ENCODE assay signal across 17 cellular contexts in genomic region chr2:3430740-3431490, GRCh38.
"Had no signal": no experiment of that assay in that cellular context is flagged by ENCODE, and none has a peak within 500 bp of the region (broad histone marks: within the 10 kb centered on the region; RNA-seq: fewer than 3 reads in every experiment).

No MANE protein-coding gene starts in this region.

- H3K9me3 Mint-ChIP-seq: activated CD4-positive, alpha-beta T cell treated with anti-CD3 and anti-CD28 coated beads, Interleukin-2, amount 10 ng/mL, durations not matched to agents 24 days and 14 days; activated CD8-positive, alpha-beta T cell treated with anti-CD3 and anti-CD28 coated beads for 36 hours; activated naive CD4-positive, alpha-beta T cell treated with anti-CD3 and anti-CD28 coated beads for 36 hours; activated T-cell treated with anti-CD3 and anti-CD28 coated beads, Interleukin-2, amount 50 U/mL, for 24 hours; activated T-helper 2 cell treated with anti-CD3 and anti-CD28 coated beads, Interferon-gamma antibody, Interleukin-2, Interleukin-4, amounts not matched to agents 10 μg/mL and 5 μg/mL and 100 μg/mL, durations not matched to agents 14 hours and 24 hours and 36 hours; natural killer cell treated with Interleukin-12 subunit alpha and Interleukin-12 subunit beta and Interleukin-15 and Interleukin-18, amount 100 ng/mL, for 72 hours; stimulated activated memory B cell treated with anti-CD40 and anti-IgM and Interleukin-4, amounts not matched to agents 10 μg/mL and 1 μg/mL and 100 μg/mL, for 72 hours; T-cell had no signal

- H3K4me1 ChIP-seq: breast epithelium, sigmoid colon, tibial artery had no signal

- H3K4me1 Mint-ChIP-seq: activated CD4-positive, alpha-beta T cell treated with anti-CD3 and anti-CD28 coated beads, Interleukin-2, amount 10 ng/mL, durations not matched to agents 24 days and 14 days; stimulated activated memory B cell treated with anti-CD40 and anti-IgM and Interleukin-4, amounts not matched to agents 10 μg/mL and 1 μg/mL and 100 μg/mL, for 72 hours had no signal

- DNase-seq: activated CD4-positive, alpha-beta T cell treated with anti-CD3 and anti-CD28 coated beads, Interleukin-2, amount 10 ng/mL, durations not matched to agents 24 days and 14 days; activated CD8-positive, alpha-beta T cell treated with anti-CD3 and anti-CD28 coated beads for 36 hours; activated naive CD4-positive, alpha-beta T cell treated with anti-CD3 and anti-CD28 coated beads for 36 hours; activated T-cell treated with anti-CD3 and anti-CD28 coated beads, Interleukin-2, amount 50 U/mL, for 24 hours; erythroblast; mesendoderm; nucleus accumbens; posterior cingulate gyrus; sigmoid colon; stimulated activated CD4-positive, alpha-beta T cell treated with anti-CD3 and anti-CD28 coated beads, Interleukin-4, amount 100 ng/mL, for 4 hours; T-cell; tibial artery had no signal

- H3K4me3 ChIP-seq: breast epithelium, coronary artery, sigmoid colon, tibial artery had no signal

- H3K4me3 Mint-ChIP-seq: activated CD4-positive, alpha-beta T cell treated with anti-CD3 and anti-CD28 coated beads, Interleukin-2, amount 10 ng/mL, durations not matched to agents 24 days and 14 days; activated CD8-positive, alpha-beta T cell treated with anti-CD3 and anti-CD28 coated beads for 36 hours; activated naive CD4-positive, alpha-beta T cell treated with anti-CD3 and anti-CD28 coated beads for 36 hours; activated T-cell treated with anti-CD3 and anti-CD28 coated beads, Interleukin-2, amount 50 U/mL, for 24 hours; natural killer cell treated with Interleukin-12 subunit alpha and Interleukin-12 subunit beta and Interleukin-15 and Interleukin-18, amount 100 ng/mL, for 72 hours; stimulated activated memory B cell treated with anti-CD40 and anti-IgM and Interleukin-4, amounts not matched to agents 10 μg/mL and 1 μg/mL and 100 μg/mL, for 72 hours; T-cell had no signal

- H3K27ac ChIP-seq: breast epithelium, coronary artery, sigmoid colon, tibial artery had no signal

- H3K27me3 ChIP-seq: breast epithelium, sigmoid colon, tibial artery had no signal

- H3K9me3 ChIP-seq: breast epithelium, sigmoid colon, tibial artery had no signal

- H3K27ac Mint-ChIP-seq: activated CD4-positive, alpha-beta T cell treated with anti-CD3 and anti-CD28 coated beads, Interleukin-2, amount 10 ng/mL, durations not matched to agents 24 days and 14 days; activated CD8-positive, alpha-beta T cell treated with anti-CD3 and anti-CD28 coated beads for 36 hours; activated naive CD4-positive, alpha-beta T cell treated with anti-CD3 and anti-CD28 coated beads for 36 hours; activated T-cell treated with anti-CD3 and anti-CD28 coated beads, Interleukin-2, amount 50 U/mL, for 24 hours; activated T-helper 2 cell treated with anti-CD3 and anti-CD28 coated beads, Interferon-gamma antibody, Interleukin-2, Interleukin-4, amounts not matched to agents 10 μg/mL and 5 μg/mL and 100 μg/mL, durations not matched to agents 14 hours and 24 hours and 36 hours; natural killer cell treated with Interleukin-12 subunit alpha and Interleukin-12 subunit beta and Interleukin-15 and Interleukin-18, amount 100 ng/mL, for 72 hours; stimulated activated memory B cell treated with anti-CD40 and anti-IgM and Interleukin-4, amounts not matched to agents 10 μg/mL and 1 μg/mL and 100 μg/mL, for 72 hours; T-cell had no signal

- H3K27me3 Mint-ChIP-seq: activated CD4-positive, alpha-beta T cell treated with anti-CD3 and anti-CD28 coated beads, Interleukin-2, amount 10 ng/mL, durations not matched to agents 24 days and 14 days; activated CD8-positive, alpha-beta T cell treated with anti-CD3 and anti-CD28 coated beads for 36 hours; activated T-cell treated with anti-CD3 and anti-CD28 coated beads, Interleukin-2, amount 50 U/mL, for 24 hours; natural killer cell treated with Interleukin-12 subunit alpha and Interleukin-12 subunit beta and Interleukin-15 and Interleukin-18, amount 100 ng/mL, for 72 hours; stimulated activated memory B cell treated with anti-CD40 and anti-IgM and Interleukin-4, amounts not matched to agents 10 μg/mL and 1 μg/mL and 100 μg/mL, for 72 hours; T-cell had no signal
